Comparison of ENCODE assay signal across 8 cellular contexts in genomic region chr14:22986508-22987054, GRCh38. TPM values are rescaled to one million over a fixed set of nuclear protein-coding genes. Genes with fewer than 3 reads are reported as not detected.
DNase-seq lines count a peak whose midpoint lies in the region; ATAC-seq and TF ChIP-seq lines count a peak whose summit lies in the region.

No MANE protein-coding gene starts in this region.

- no peaks in the 10 kb centered on the region for H3K36me3 Mint-ChIP-seq in Caco-2 (ENCODE audit: insufficient read depth, unreplicated experiment)
- H3K36me3 Mint-ChIP-seq in central memory CD8-positive, alpha-beta T cell (ENCODE audit: insufficient read depth) = peaks cover 2% of the 10 kb centered on the region

- intact Hi-C loops in Caco-2 (cut with micrococcal nuclease; ENCODE audit: unreplicated experiment) = loop anchor here (1.0 kb wide), 1 partner anchor 72 kb away; no protein-coding TSS in a partner anchor

- H3K27me3 Mint-ChIP-seq in Caco-2 (ENCODE audit: insufficient read depth, unreplicated experiment) = no peaks in the 10 kb centered on the region
- H3K27me3 Mint-ChIP-seq in central memory CD8-positive, alpha-beta T cell = no peaks in the 10 kb centered on the region

- no peak for TF ChIP-seq POLR2A in GM18505 (IDR thresholded peaks at IDR 0.05; ENCODE audit: borderline replicate concordance, extremely low read depth, insufficient read depth, insufficient read length)

- no peaks in the 10 kb centered on the region for H3K36me3 ChIP-seq in Caco-2 (ENCODE audit: control insufficient read depth, insufficient read depth, low read length)

- BruUV-seq in Caco-2 (replicated peaks; lab: Mats Ljungman, UMichigan) = no TSS peak

- no peaks in the 10 kb centered on the region for H3K27me3 ChIP-seq in Caco-2 (replicated peaks; ENCODE audit: control insufficient read depth, insufficient read depth, low read length)

- ATAC-seq in HG03280 (IDR thresholded peaks at IDR 0.05; ENCODE audit: unreplicated experiment) = peak; percentile 46
- ATAC-seq in central memory CD8-positive, alpha-beta T cell (replicated peaks; ENCODE audit: extremely low read depth, poor library complexity, severe bottlenecking) = peak; percentile 66
- no peak for ATAC-seq in GM18505 (IDR thresholded peaks at IDR 0.05; ENCODE audit: unreplicated experiment)

- DNase-seq in Caco-2 (peak; percentile 86 to 87), NCI-H510A treated with DMSO at 0.1 percent for 48 hours (lab: John Stamatoyannopoulos, UW) (peak; percentile 67), left kidney (ENCODE audit: low read depth, low spot score) (peak; percentile 94)
- peak; percentile 85 for DNase-seq in activated CD4-positive, alpha-beta T cell treated with anti-CD3 and anti-CD28 coated beads for 1 hour
- DNase-seq in central memory CD8-positive, alpha-beta T cell (ENCODE audit: low spot score in 2 of 2) = peak; percentile 76 to 82
- peak; percentile 83 to 84 for DNase-seq in stimulated activated CD4-positive, alpha-beta T cell treated with anti-CD3 and anti-CD28 coated beads, Interleukin-4, amount 100 ng/mL, for 4 hours

- peak; percentile 80 to 91 for TF ChIP-seq CTCF in Caco-2 (IDR thresholded peaks at IDR 0.05; ENCODE audit: insufficient read depth in 1 of 2, low read depth in 1 of 2, low read length in 1 of 2, severe bottlenecking in 1 of 2, unreplicated experiment in 1 of 2)

- no peak overlapping the region for H3K4me3 Mint-ChIP-seq in Caco-2 (ENCODE audit: unreplicated experiment)
- no peak overlapping the region for H3K4me3 Mint-ChIP-seq in central memory CD8-positive, alpha-beta T cell

- CTCF ChIA-PET in Caco-2 (lab: Charles Lee) = interaction anchor here (0.6 to 3.6 kb wide), 37 partner anchors 9 to 416 kb away, joined by 3 to 102 read pairs (median 4); partner anchors contain the start of genes ACIN1, C14orf119, CDH24 and PRMT5

- no peak overlapping the region for H3K4me3 ChIP-seq in Caco-2 (ENCODE audit: low read depth, low read length)

- H3K9me3 ChIP-seq in Caco-2 = no peaks in the 10 kb centered on the region

- no peak overlapping the region for H3K27ac Mint-ChIP-seq in Caco-2 (ENCODE audit: unreplicated experiment)
- H3K27ac Mint-ChIP-seq in central memory CD8-positive, alpha-beta T cell (ENCODE audit: low read depth) = no peak overlapping the region

- POLR2A ChIA-PET in Caco-2 (lab: Charles Lee) = interaction anchor here (0.6 to 1.5 kb wide), 7 partner anchors 9 to 333 kb away, joined by 3 to 14 read pairs (median 6); partner anchors contain the start of gene HAUS4

- H3K9me3 Mint-ChIP-seq in Caco-2 (ENCODE audit: unreplicated experiment) = no peaks in the 10 kb centered on the region
- no peaks in the 10 kb centered on the region for H3K9me3 Mint-ChIP-seq in central memory CD8-positive, alpha-beta T cell

- H3K4me1 ChIP-seq in Caco-2 = peaks cover 11% of the 10 kb centered on the region

- H3K4me1 Mint-ChIP-seq in Caco-2 (ENCODE audit: low read depth, unreplicated experiment) = no peaks in the 10 kb centered on the region
- H3K4me1 Mint-ChIP-seq in central memory CD8-positive, alpha-beta T cell = no peaks in the 10 kb centered on the region

RNA-seq across cellular contexts. Expression of gene AJUBA, which starts 4.2 kb away (rescaled TPM):
- 184 and 211 TPM in 2 replicates for total RNA-seq in Caco-2 (2022)

RNA-seq across cellular contexts. Expression of gene C14orf93, which starts 23.4 kb away (rescaled TPM):
- 7.2 and 7.8 TPM in 2 replicates for total RNA-seq in Caco-2 (2022)

RNA-seq across cellular contexts. Expression of gene HAUS4, which starts 29.7 kb away (rescaled TPM):
- total RNA-seq in Caco-2 (2022) = 67.7 and 70.7 TPM in 2 replicates

RNA-seq across cellular contexts. Expression of gene PSMB5, which starts 48.1 kb away (rescaled TPM):
- 172 and 189 TPM in 2 replicates for total RNA-seq in Caco-2 (2022)

RNA-seq across cellular contexts. Expression of gene PSMB11, which starts 55.4 kb away (rescaled TPM):
- total RNA-seq in Caco-2 (2022) = not detected in 2 replicates
